ENCODE assay signal across 17 cellular contexts in genomic region chr22:20380486-20380885, GRCh38.
"Had no signal": no experiment of that assay in that cellular context is flagged by ENCODE, and none has a peak within 500 bp of the region (broad histone marks: within the 10 kb centered on the region; RNA-seq: fewer than 3 reads in every experiment).

No MANE protein-coding gene starts in this region.

- H3K27ac ChIP-seq: cardiac muscle cell, dorsolateral prefrontal cortex, hepatocyte had no signal

- H3K4me2 ChIP-seq: hepatocyte had no signal

- H3K4me3 ChIP-seq: cardiac muscle cell, dorsolateral prefrontal cortex, hepatocyte had no signal

- DNase-seq: activated CD4-positive, alpha-beta T cell treated with anti-CD3 and anti-CD28 coated beads for 4 hours; activated CD8-positive, alpha-beta T cell treated with anti-CD3 and anti-CD28 coated beads for 36 hours; activated effector memory CD4-positive, alpha-beta T cell treated with Interleukin-2 at 50 U/mL for 16 hours; activated naive CD4-positive, alpha-beta T cell treated with anti-CD3 and anti-CD28 coated beads, Interleukin-2, amount 50 U/mL, for 16 hours; activated T-cell treated with anti-CD3 and anti-CD28 coated beads, Interleukin-2, amount 50 U/mL, for 4 hours; dorsolateral prefrontal cortex; nephron progenitor cell; occipital lobe; right cardiac atrium; small intestine; stimulated activated CD4-positive, alpha-beta T cell treated with anti-CD3 and anti-CD28 coated beads, Interleukin-4, amount 100 ng/mL, for 24 hours; stimulated activated naive CD4-positive, alpha-beta T cell; substantia nigra; trophoblast cell had no signal

- H3K27me3 ChIP-seq: cardiac muscle cell, hepatocyte had no signal

- ATAC-seq: activated CD8-positive, alpha-beta T cell treated with anti-CD3 and anti-CD28 coated beads for 36 hours; activated T-cell treated with anti-CD3 and anti-CD28 coated beads, Interleukin-2, amount 50 U/mL, for 4 hours; right cardiac atrium had no signal

- H3K79me2 ChIP-seq: hepatocyte had no signal

- H3K36me3 ChIP-seq: cardiac muscle cell had no signal

- H2AFZ ChIP-seq: hepatocyte had no signal

- FAIRE-seq: astrocyte, small intestine had no signal
